ENCODE assay signal across 20 cellular contexts in the genomic region with DNA sequence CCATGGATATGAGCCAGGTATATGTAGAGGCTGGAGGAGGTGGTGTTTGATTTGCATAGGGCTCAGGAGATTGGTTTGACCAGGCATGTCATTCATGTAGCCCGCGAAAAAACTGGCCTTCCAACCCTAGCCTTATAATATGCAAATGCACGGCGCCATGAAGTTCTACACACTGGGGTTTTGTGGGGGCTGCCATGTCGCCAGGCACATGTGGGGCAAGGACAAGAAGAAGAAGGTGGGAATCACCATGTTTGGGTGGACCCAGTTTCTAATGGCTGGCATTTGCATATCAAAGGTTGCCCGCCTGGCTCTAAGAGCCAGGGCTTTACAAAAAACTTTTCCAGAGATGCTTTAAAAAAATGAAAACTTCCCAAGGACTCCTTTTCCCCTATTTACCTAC.
DNase-seq lines count a peak whose midpoint lies in the region; ATAC-seq and TF ChIP-seq lines count a peak whose summit lies in the region.
"Had no signal": no experiment of that assay in that cellular context is flagged by ENCODE, and none has a peak within 500 bp of the region (broad histone marks: within the 10 kb centered on the region; RNA-seq: fewer than 3 reads in every experiment).

No MANE protein-coding gene starts in this region.

- peaks cover 2% of the 10 kb centered on the region; the same call in 1 of the 2 replicates for H3K27me3 Mint-ChIP-seq in WTC11 (ENCODE audit: low read depth)
- H3K27me3 Mint-ChIP-seq: CD4-positive, alpha-beta T cell had no signal

- POLR2A ChIA-PET in WTC11 (lab: Charles Lee): no interaction called here

- H3K4me1 ChIP-seq in iPS-15b (ENCODE audit: control insufficient read depth, insufficient read depth, low read length) (peaks cover 29% of the 10 kb centered on the region), lower lobe of right lung (no peaks in the 10 kb centered on the region)
- H3K4me1 ChIP-seq: A549 had no signal

- peak overlapping the region; percentile 35 for H3K4me3 ChIP-seq in iPS-15b (ENCODE audit: low read depth, low read length)
- no peak overlapping the region for H3K4me3 ChIP-seq in lower lobe of right lung
- H3K4me3 ChIP-seq: A549, HAP-1 had no signal

- DNase-seq in NCI-H146 (lab: John Stamatoyannopoulos, UW) (peak; percentile 4), NCI-H146 treated with DMSO at 0.1 percent for 48 hours (lab: John Stamatoyannopoulos, UW; ENCODE audit: unreplicated experiment) (no peak), WTC11 (ENCODE audit: low spot score) (peak; percentile 11), lower lobe of right lung (no peak), EL (no peak)
- DNase-seq: AML-193; CD4-positive, alpha-beta T cell; DMS153; DMS79; GF-D8; GOT3; KG1 had no signal

- ATAC-seq in WTC11 (peak; percentile 36), GM18867 (IDR thresholded peaks at IDR 0.05; ENCODE audit: unreplicated experiment) (no peak), lower lobe of right lung (no peak), HG03378 (IDR thresholded peaks at IDR 0.05; ENCODE audit: unreplicated experiment) (no peak)
- ATAC-seq: A549 had no signal

- CTCF ChIA-PET in WTC11 (lab: Charles Lee): no interaction called here

- H3K4me1 Mint-ChIP-seq in WTC11: peaks cover 56% of the 10 kb centered on the region

- H3K9ac ChIP-seq in iPS-15b (ENCODE audit: low read depth, low read length): no peak overlapping the region

- H3K27ac Mint-ChIP-seq in WTC11: peak overlapping the region; percentile 84
- H3K27ac Mint-ChIP-seq: CD4-positive, alpha-beta T cell had no signal

- no peaks in the 10 kb centered on the region for H3K9me3 ChIP-seq in iPS-15b (ENCODE audit: control insufficient read depth, insufficient read depth, low read length)
- no peaks in the 10 kb centered on the region for H3K9me3 ChIP-seq in lower lobe of right lung
- H3K9me3 ChIP-seq: A549, HAP-1 had no signal

- H3K4me3 Mint-ChIP-seq in WTC11: peak overlapping the region; percentile 26
- H3K4me3 Mint-ChIP-seq: CD4-positive, alpha-beta T cell had no signal

- intact Hi-C loops in lower lobe of right lung (cut with DNase I): no loop called here

- H3K27ac ChIP-seq in lower lobe of right lung: no peak overlapping the region
- H3K27ac ChIP-seq: 22Rv1, A549, C4-2B, HL-60 had no signal

- peaks cover 6% of the 10 kb centered on the region for H3K9me3 Mint-ChIP-seq in WTC11

- TF ChIP-seq CTCF in WTC11 (IDR thresholded peaks at IDR 0.05) (no peak), lower lobe of right lung (IDR thresholded peaks at IDR 0.05) (no peak)

- H3K36me3 Mint-ChIP-seq in WTC11: peaks cover 11% of the 10 kb centered on the region

- H3K36me3 ChIP-seq in iPS-15b (ENCODE audit: control insufficient read depth, insufficient read depth, low read length) (no peaks in the 10 kb centered on the region), lower lobe of right lung (no peaks in the 10 kb centered on the region)
- H3K36me3 ChIP-seq: HAP-1 had no signal

- H3K27me3 ChIP-seq in iPS-15b (ENCODE audit: control insufficient read depth, insufficient read depth, low read length) (no peaks in the 10 kb centered on the region), lower lobe of right lung (ENCODE audit: low read depth) (no peaks in the 10 kb centered on the region)

TF ChIP-seq in WTC11, 78 proteins besides CTCF, POLR2A, EP300 and RAD21:
- no peak for TF ChIP-seq NFYB (CRISPR knock-in tag; conservative IDR thresholded peaks at IDR 0.05; ENCODE audit: low read depth)
- TF ChIP-seq, protein P1, sequence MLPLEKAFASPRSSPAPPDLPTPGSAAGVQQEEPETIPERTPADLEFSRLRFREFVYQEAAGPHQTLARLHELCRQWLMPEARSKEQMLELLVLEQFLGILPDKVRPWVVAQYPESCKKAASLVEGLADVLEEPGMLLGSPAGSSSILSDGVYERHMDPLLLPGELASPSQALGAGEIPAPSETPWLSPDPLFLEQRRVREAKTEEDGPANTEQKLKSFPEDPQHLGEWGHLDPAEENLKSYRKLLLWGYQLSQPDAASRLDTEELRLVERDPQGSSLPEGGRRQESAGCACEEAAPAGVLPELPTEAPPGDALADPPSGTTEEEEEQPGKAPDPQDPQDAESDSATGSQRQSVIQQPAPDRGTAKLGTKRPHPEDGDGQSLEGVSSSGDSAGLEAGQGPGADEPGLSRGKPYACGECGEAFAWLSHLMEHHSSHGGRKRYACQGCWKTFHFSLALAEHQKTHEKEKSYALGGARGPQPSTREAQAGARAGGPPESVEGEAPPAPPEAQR (CRISPR knock-in tag; IDR thresholded peaks at IDR 0.05): peak; percentile 69; the same call in 1 of the 2 replicates
TF ChIP-seq in WTC11: peak in this region for 1.

Comparison
In these comparisons a context has a peak if more than half of its experiments do, and no peak if none do; other contexts are left out.
1. DNase-seq: peak in NCI-H146 (single experiment) and WTC11 (single experiment); none in NCI-H146 treated with DMSO at 0.1 percent for 48 hours (single experiment), lower lobe of right lung (single experiment) and EL (single experiment).